Comparison of ENCODE assay signal across 2 cellular contexts in the genomic region with DNA sequence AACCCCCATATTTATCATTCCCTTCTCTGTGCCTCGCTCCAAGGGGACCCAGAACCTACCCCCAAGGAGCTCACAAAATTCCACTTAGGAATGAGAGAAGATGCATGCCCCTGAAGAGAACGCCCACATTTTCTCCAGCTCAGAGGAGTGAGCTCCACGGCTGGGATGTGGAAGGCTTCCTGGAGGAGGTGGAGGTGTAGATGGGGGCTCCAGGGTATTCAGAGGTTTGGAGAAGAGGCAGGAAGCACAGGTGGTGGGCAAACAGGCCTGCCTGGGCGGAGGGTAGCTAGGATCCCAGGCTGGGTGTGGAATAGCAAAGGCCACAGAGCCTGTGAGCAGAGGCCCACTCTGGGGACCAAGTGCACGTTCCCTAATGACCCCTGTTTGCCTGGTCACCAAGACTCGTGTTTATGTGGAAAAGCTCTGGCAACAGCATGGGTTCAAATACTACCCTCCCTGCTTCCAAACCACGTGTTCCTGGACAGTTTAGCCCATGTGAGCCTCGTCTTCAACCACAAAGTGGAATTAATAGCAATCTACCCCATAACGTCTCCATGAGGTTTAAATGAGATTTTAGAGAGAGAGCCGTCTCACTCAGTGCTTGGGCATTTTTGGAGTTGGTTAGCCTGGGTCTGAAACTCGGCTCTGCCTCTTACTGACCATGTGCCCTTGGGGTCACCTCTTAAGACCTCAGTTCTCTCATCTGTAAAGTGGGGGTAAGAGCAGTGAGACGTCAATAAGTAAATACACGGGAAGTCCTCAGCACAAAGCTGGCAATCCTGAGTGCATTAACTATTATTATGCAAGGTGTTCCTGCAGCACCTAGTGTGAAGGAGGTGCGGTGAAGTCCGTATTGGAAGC.
TF ChIP-seq lines count a peak whose summit lies in the region.

No MANE protein-coding gene starts in this region.

TF ChIP-seq in HepG2, 621 proteins besides CTCF, POLR2A, EP300 and RAD21:
- TF ChIP-seq, protein P1, sequence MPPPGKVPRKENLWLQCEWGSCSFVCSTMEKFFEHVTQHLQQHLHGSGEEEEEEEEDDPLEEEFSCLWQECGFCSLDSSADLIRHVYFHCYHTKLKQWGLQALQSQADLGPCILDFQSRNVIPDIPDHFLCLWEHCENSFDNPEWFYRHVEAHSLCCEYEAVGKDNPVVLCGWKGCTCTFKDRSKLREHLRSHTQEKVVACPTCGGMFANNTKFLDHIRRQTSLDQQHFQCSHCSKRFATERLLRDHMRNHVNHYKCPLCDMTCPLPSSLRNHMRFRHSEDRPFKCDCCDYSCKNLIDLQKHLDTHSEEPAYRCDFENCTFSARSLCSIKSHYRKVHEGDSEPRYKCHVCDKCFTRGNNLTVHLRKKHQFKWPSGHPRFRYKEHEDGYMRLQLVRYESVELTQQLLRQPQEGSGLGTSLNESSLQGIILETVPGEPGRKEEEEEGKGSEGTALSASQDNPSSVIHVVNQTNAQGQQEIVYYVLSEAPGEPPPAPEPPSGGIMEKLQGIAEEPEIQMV (CRISPR knock-in tag; IDR thresholded peaks at IDR 0.05; ENCODE audit: low read depth), result no peak
- TF ChIP-seq SP5 (CRISPR knock-in tag; IDR thresholded peaks at IDR 0.05; ENCODE audit: borderline replicate concordance, low read depth) (no peak), ZNF629 (CRISPR knock-in tag; conservative IDR thresholded peaks at IDR 0.05) (0 out of 2 replicates have a peak, but pooled peaks have one; percentile 33), ZNF432 (CRISPR knock-in tag; IDR thresholded peaks at IDR 0.05; ENCODE audit: borderline replicate concordance) (no peak)
- TF ChIP-seq, protein P2, sequence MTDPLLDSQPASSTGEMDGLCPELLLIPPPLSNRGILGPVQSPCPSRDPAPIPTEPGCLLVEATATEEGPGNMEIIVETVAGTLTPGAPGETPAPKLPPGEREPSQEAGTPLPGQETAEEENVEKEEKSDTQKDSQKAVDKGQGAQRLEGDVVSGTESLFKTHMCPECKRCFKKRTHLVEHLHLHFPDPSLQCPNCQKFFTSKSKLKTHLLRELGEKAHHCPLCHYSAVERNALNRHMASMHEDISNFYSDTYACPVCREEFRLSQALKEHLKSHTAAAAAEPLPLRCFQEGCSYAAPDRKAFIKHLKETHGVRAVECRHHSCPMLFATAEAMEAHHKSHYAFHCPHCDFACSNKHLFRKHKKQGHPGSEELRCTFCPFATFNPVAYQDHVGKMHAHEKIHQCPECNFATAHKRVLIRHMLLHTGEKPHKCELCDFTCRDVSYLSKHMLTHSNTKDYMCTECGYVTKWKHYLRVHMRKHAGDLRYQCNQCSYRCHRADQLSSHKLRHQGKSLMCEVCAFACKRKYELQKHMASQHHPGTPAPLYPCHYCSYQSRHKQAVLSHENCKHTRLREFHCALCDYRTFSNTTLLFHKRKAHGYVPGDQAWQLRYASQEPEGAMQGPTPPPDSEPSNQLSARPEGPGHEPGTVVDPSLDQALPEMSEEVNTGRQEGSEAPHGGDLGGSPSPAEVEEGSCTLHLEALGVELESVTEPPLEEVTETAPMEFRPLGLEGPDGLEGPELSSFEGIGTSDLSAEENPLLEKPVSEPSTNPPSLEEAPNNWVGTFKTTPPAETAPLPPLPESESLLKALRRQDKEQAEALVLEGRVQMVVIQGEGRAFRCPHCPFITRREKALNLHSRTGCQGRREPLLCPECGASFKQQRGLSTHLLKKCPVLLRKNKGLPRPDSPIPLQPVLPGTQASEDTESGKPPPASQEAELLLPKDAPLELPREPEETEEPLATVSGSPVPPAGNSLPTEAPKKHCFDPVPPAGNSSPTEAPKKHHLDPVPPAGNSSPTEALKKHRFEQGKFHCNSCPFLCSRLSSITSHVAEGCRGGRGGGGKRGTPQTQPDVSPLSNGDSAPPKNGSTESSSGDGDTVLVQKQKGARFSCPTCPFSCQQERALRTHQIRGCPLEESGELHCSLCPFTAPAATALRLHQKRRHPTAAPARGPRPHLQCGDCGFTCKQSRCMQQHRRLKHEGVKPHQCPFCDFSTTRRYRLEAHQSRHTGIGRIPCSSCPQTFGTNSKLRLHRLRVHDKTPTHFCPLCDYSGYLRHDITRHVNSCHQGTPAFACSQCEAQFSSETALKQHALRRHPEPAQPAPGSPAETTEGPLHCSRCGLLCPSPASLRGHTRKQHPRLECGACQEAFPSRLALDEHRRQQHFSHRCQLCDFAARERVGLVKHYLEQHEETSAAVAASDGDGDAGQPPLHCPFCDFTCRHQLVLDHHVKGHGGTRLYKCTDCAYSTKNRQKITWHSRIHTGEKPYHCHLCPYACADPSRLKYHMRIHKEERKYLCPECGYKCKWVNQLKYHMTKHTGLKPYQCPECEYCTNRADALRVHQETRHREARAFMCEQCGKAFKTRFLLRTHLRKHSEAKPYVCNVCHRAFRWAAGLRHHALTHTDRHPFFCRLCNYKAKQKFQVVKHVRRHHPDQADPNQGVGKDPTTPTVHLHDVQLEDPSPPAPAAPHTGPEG (CRISPR knock-in tag; IDR thresholded peaks at IDR 0.05), result no peak
- TF ChIP-seq, protein P3, sequence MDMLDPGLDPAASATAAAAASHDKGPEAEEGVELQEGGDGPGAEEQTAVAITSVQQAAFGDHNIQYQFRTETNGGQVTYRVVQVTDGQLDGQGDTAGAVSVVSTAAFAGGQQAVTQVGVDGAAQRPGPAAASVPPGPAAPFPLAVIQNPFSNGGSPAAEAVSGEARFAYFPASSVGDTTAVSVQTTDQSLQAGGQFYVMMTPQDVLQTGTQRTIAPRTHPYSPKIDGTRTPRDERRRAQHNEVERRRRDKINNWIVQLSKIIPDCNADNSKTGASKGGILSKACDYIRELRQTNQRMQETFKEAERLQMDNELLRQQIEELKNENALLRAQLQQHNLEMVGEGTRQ (IDR thresholded peaks at IDR 0.05; ENCODE audit: low read depth, low read length), result no peak
- TF ChIP-seq, protein P3 (CRISPR knock-in tag; IDR thresholded peaks at IDR 0.05; ENCODE audit: borderline replicate concordance), result no peak
- TF ChIP-seq, protein P4, sequence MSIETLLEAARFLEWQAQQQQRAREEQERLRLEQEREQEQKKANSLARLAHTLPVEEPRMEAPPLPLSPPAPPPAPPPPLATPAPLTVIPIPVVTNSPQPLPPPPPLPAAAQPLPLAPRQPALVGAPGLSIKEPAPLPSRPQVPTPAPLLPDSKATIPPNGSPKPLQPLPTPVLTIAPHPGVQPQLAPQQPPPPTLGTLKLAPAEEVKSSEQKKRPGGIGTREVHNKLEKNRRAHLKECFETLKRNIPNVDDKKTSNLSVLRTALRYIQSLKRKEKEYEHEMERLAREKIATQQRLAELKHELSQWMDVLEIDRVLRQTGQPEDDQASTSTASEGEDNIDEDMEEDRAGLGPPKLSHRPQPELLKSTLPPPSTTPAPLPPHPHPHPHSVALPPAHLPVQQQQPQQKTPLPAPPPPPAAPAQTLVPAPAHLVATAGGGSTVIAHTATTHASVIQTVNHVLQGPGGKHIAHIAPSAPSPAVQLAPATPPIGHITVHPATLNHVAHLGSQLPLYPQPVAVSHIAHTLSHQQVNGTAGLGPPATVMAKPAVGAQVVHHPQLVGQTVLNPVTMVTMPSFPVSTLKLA (IDR thresholded peaks at IDR 0.05), result 0 out of 2 replicates have a peak, but pooled peaks have one; percentile 21

TF ChIP-seq in H1, 55 proteins besides CTCF, POLR2A, EP300 and RAD21:
- TF ChIP-seq, protein P3 (IDR thresholded peaks at IDR 0.05; ENCODE audit: low read length), result no peak
- TF ChIP-seq KDM1A (IDR thresholded peaks at IDR 0.05; ENCODE audit: borderline replicate concordance, low read length) (0 out of 2 replicates have a peak, but pooled peaks have one; percentile 12), TEAD4 (IDR thresholded peaks at IDR 0.05; ENCODE audit: low read depth, low read length) (no peak), KDM5A (IDR thresholded peaks at IDR 0.05; ENCODE audit: low read length) (no peak)
- TF ChIP-seq, protein P5, sequence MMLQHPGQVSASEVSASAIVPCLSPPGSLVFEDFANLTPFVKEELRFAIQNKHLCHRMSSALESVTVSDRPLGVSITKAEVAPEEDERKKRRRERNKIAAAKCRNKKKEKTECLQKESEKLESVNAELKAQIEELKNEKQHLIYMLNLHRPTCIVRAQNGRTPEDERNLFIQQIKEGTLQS (IDR thresholded peaks at IDR 0.05; ENCODE audit: insufficient read depth, low read depth, low read length), result no peak
